In genomic region chr14:49769171-49769570, GRCh38 we compare ENCODE assay signal across 8 cellular contexts. TPM values are rescaled to one million over a fixed set of nuclear protein-coding genes. Genes with fewer than 3 reads are reported as not detected.
DNase-seq lines count a peak whose midpoint lies in the region; ATAC-seq, FAIRE-seq and TF ChIP-seq lines count a peak whose summit lies in the region.

No MANE protein-coding gene starts in this region.

- H3K36me3 ChIP-seq in PC-9 (ENCODE audit: low read depth) (peaks cover 9% of the 10 kb centered on the region), H1 (ENCODE audit: control insufficient read depth in 2 of 4, insufficient read depth in 4 of 4, low read length in 3 of 4) (peaks cover 0 to 12% (median under 1%) of the 10 kb centered on the region in 4 experiments; a peak in 2 of 8 replicates)

- POLR2A ChIA-PET in PC-9 (lab: Charles Lee; ENCODE audit: unreplicated experiment) (interaction anchor here (0.6 to 1.1 kb wide), 5 partner anchors 93 to 308 kb away, joined by 3 to 10 read pairs (median 6); partner anchors contain the start of gene RPL36AL), H1 (lab: Charles Lee; ENCODE audit: partially characterized antibody) (interaction anchor here (1.1 to 3.5 kb wide), 9 partner anchors 7 to 347 kb away, joined by 3 to 30 read pairs (median 13); partner anchors contain the start of genes DNAAF2, KLHDC1, NEMF and POLE2)

- peak overlapping the region; percentile 97; the same call in 1 of the 2 replicates for H4K8ac ChIP-seq in H1 (ENCODE audit: extremely low read depth, insufficient read depth, low read length)

- H2BK120ac ChIP-seq in H1 (replicated peaks; ENCODE audit: low read depth, low read length) = no peak overlapping the region

- intact Hi-C loops in PC-9 (cut with micrococcal nuclease; ENCODE audit: unreplicated experiment) = loop anchor here (1.0 kb wide), 1 partner anchor 135 kb away; no protein-coding TSS in a partner anchor

- H4K91ac ChIP-seq in H1 (replicated peaks; ENCODE audit: insufficient read length, low read length) = no peak overlapping the region

- no peak for FAIRE-seq in H1 (lab: Jason Lieb, UNC)

- BruUV-seq in PC-9 (replicated peaks; lab: Mats Ljungman, UMichigan) = TSS peak; percentile 45

- H3K9me2 ChIP-seq in PC-9 (ENCODE audit: insufficient read depth) = no peaks in the 10 kb centered on the region

- no peak overlapping the region for H3K14ac ChIP-seq in H1 (ENCODE audit: insufficient read length)

- no peak overlapping the region for H3K56ac ChIP-seq in H1 (replicated peaks; ENCODE audit: insufficient read length, low read depth, low read length)

- peaks cover 9% of the 10 kb centered on the region; the same call in 1 of the 2 replicates for H3K79me1 ChIP-seq in H1 (ENCODE audit: low read depth, low read length)

- CTCF ChIA-PET in PC-9 (lab: Charles Lee) = no interaction called here
- CTCF ChIA-PET in H1 (lab: Charles Lee; ENCODE audit: partially characterized antibody) = interaction anchor here (0.6 to 2.8 kb wide), 7 partner anchors 19 to 134 kb away, joined by 3 to 16 read pairs (median 4); partner anchors contain the start of genes DNAAF2, NEMF and POLE2

- peaks cover 36% of the 10 kb centered on the region for H3K4me1 ChIP-seq in PC-9 (replicated peaks; ENCODE audit: insufficient read depth)
- peaks cover 2 to 13% (median 3%) of the 10 kb centered on the region in 4 experiments; a peak in 4 of 7 replicates for H3K4me1 ChIP-seq in H1 (replicated peaks in 1 of 4; ENCODE audit: control insufficient read depth in 3 of 4, insufficient read depth in 4 of 4, low read length in 3 of 4)

- H3K9me3 Mint-ChIP-seq in nephron = no peaks in the 10 kb centered on the region

- H4K5ac ChIP-seq in H1 (ENCODE audit: insufficient read length, low read depth, low read length) = no peak overlapping the region

- peak overlapping the region; percentile 97 to 100 (median 100) for H3K27ac Mint-ChIP-seq in nephron

- DNase-seq in PC-9 (peak; percentile 34 to 65), H1 (ENCODE audit: low read depth in 1 of 2, low spot score in 2 of 2) (no peak), NCI-H128 (lab: John Stamatoyannopoulos, UW; ENCODE audit: unreplicated experiment) (no peak), putamen (ENCODE audit: low spot score) (no peak), NCI-H2171 (lab: John Stamatoyannopoulos, UW) (no peak)

- no peak for TF ChIP-seq EP300 in H1 (IDR thresholded peaks at IDR 0.05; ENCODE audit: borderline replicate concordance in 1 of 2, low read depth in 2 of 2, low read length in 2 of 2)

- H3K36me3 Mint-ChIP-seq in nephron (ENCODE audit: low read depth) = peaks cover 16% of the 10 kb centered on the region

- no peak for TF ChIP-seq RAD21 in H1 (IDR thresholded peaks at IDR 0.05 in 1 of 2, conservative IDR thresholded peaks at IDR 0.05 in 1 of 2; ENCODE audit: low read depth in 2 of 2, low read length in 2 of 2)

- H3K4ac ChIP-seq in H1 (replicated peaks; ENCODE audit: insufficient read length, low read depth, low read length) = no peak overlapping the region

- H3K79me2 ChIP-seq in PC-9 (ENCODE audit: low read depth) = peaks cover 46% of the 10 kb centered on the region
- H3K79me2 ChIP-seq in H1 (ENCODE audit: control insufficient read depth in 1 of 2, insufficient read depth in 2 of 2, low read length in 2 of 2) = peaks cover 0 to 23% of the 10 kb centered on the region in 2 experiments; a peak in 3 of 4 replicates

- peak overlapping the region; percentile 84 for H3K4me2 ChIP-seq in PC-9
- peak overlapping the region; percentile 88 to 90 for H3K4me2 ChIP-seq in H1 (ENCODE audit: insufficient read depth in 1 of 2, low read depth in 2 of 2, low read length in 2 of 2)

- WGBS in H1 (ENCODE audit: extremely low coverage in 1 of 2, insufficient coverage in 1 of 2, insufficient read length in 1 of 2, insufficient replicate concordance in 2 of 2, low coverage in 1 of 2, low lambda C conversion rate in 2 of 2, missing lambda C conversion rate in 1 of 2), 2 experiments = 75% methylated on average over 6 of the region's 6 CpGs; no CpG with 5 or more reads in 1 of the 2 experiments

- peaks cover 45% of the 10 kb centered on the region for H3F3A ChIP-seq in PC-9 (ENCODE audit: insufficient read depth, low read depth)

- ATAC-seq in HG03135 (IDR thresholded peaks at IDR 0.05; ENCODE audit: unreplicated experiment) = no peak

- H3K23ac ChIP-seq in H1 (ENCODE audit: insufficient read length) = no peak overlapping the region

- no peak overlapping the region; the same call in 1 of the 2 replicates for H2BK12ac ChIP-seq in H1 (ENCODE audit: low read depth, low read length)

- no peak overlapping the region for H2BK20ac ChIP-seq in H1 (ENCODE audit: low read length)

- peaks cover 33% of the 10 kb centered on the region for H3K4me1 Mint-ChIP-seq in nephron

- peak overlapping the region; percentile 77; the same call in 1 of the 2 replicates for H2AK5ac ChIP-seq in H1 (ENCODE audit: low read depth, low read length)

- no peaks in the 10 kb centered on the region for H3K27me3 Mint-ChIP-seq in nephron (ENCODE audit: low read depth)

- TF ChIP-seq CTCF in PC-9 (conservative IDR thresholded peaks at IDR 0.05) = no peak
- no peak for TF ChIP-seq CTCF in H1 (IDR thresholded peaks at IDR 0.05; ENCODE audit: control extremely low read depth in 1 of 3, insufficient read depth in 1 of 3, low read depth in 1 of 3, low read length in 3 of 3)
- no peak for TF ChIP-seq CTCF in nephron (IDR thresholded peaks at IDR 0.05; ENCODE audit: unreplicated experiment in 3 of 3)

- H3K4me3 ChIP-seq in GM08714 (ENCODE audit: low read length) (peak overlapping the region; percentile 78), PC-9 (peak overlapping the region; percentile 100), H1 (ENCODE audit: extremely low read depth in 1 of 4, insufficient read depth in 2 of 4, low read depth in 3 of 4, low read length in 4 of 4) (peak overlapping the region; percentile 69 to 98 (median 93))

- H3K4me3 Mint-ChIP-seq in nephron = peak overlapping the region; percentile 86 to 99 (median 99)

- peak in 1 of 2 experiments; percentile 7; a peak in 1 of 3 replicates for TF ChIP-seq POLR2A in H1 (IDR thresholded peaks at IDR 0.05; ENCODE audit: control extremely low read depth in 1 of 2, low read depth in 2 of 2, low read length in 2 of 2)

- H3K18ac ChIP-seq in H1 (ENCODE audit: extremely low read depth, low read length) = no peak overlapping the region

- H3K27me3 ChIP-seq in PC-9 (ENCODE audit: insufficient read depth, low read depth) = no peaks in the 10 kb centered on the region
- H3K27me3 ChIP-seq in H1 (replicated peaks in 1 of 4; ENCODE audit: control insufficient read depth in 3 of 4, extremely low read depth in 1 of 4, insufficient read depth in 3 of 4, low read length in 3 of 4) = no peaks in the 10 kb centered on the region

- H3K27ac ChIP-seq in PC-9 = peak overlapping the region; percentile 84
- no peak overlapping the region; the same call in 1 of the 2 replicates for H3K27ac ChIP-seq in H1 (ENCODE audit: low read depth, low read length)

- H4K20me1 ChIP-seq in PC-9 (ENCODE audit: insufficient read depth) = peaks cover 11% of the 10 kb centered on the region; the same call in 1 of the 2 replicates
- H4K20me1 ChIP-seq in H1 (replicated peaks in 1 of 2; ENCODE audit: control insufficient read depth in 1 of 2, insufficient read depth in 2 of 2, low read length in 2 of 2) = no peaks in the 10 kb centered on the region

- H3K9me3 ChIP-seq in PC-9 (ENCODE audit: insufficient read depth, low read depth) (no peaks in the 10 kb centered on the region), H1 (ENCODE audit: insufficient read depth in 2 of 2, low read depth in 1 of 2, low read length in 1 of 2) (no peaks in the 10 kb centered on the region)

- H3K23me2 ChIP-seq in H1 (ENCODE audit: low read depth, low read length) = peaks cover 9% of the 10 kb centered on the region

- H3K9ac ChIP-seq in H1 (replicated peaks in 1 of 4; ENCODE audit: extremely low read depth in 1 of 4, low read depth in 3 of 4, low read length in 3 of 4) = peak overlapping the region; percentile 54 to 99 (median 97)

- no peak overlapping the region for H2BK15ac ChIP-seq in H1 (ENCODE audit: low read length)

- H2BK5ac ChIP-seq in H1 (ENCODE audit: low read depth, low read length) = peak overlapping the region; percentile 3; the same call in 1 of the 2 replicates

- H2AFZ ChIP-seq in PC-9 (peak overlapping the region; percentile 99; the same call in 1 of the 2 replicates), H1 (ENCODE audit: low read length) (no peak overlapping the region)

TF ChIP-seq in H1, 55 proteins besides CTCF, POLR2A, EP300 and RAD21:
- TF ChIP-seq HDAC2 (IDR thresholded peaks at IDR 0.05; ENCODE audit: borderline replicate concordance in 1 of 2, low read depth in 2 of 2, low read length in 2 of 2) (no peak), SUZ12 (IDR thresholded peaks at IDR 0.05; ENCODE audit: low read length) (no peak), KDM4A (IDR thresholded peaks at IDR 0.05; ENCODE audit: low read depth, low read length, severe bottlenecking) (no peak), BACH1 (IDR thresholded peaks at IDR 0.05; ENCODE audit: low read length) (no peak), NANOG (IDR thresholded peaks at IDR 0.05; ENCODE audit: insufficient read depth, low read depth, low read length, poor library complexity, severe bottlenecking) (no peak), RFX5 (IDR thresholded peaks at IDR 0.05; ENCODE audit: borderline replicate concordance, low read depth, low read length) (no peak), TAF1 (IDR thresholded peaks at IDR 0.05; ENCODE audit: low read depth, low read length) (no peak), TCF12 (IDR thresholded peaks at IDR 0.05; ENCODE audit: low read depth, low read length) (no peak), SAP30 (IDR thresholded peaks at IDR 0.05; ENCODE audit: insufficient read depth, insufficient replicate concordance, low read length) (no peak), KDM5A (IDR thresholded peaks at IDR 0.05; ENCODE audit: low read length) (no peak)
- TF ChIP-seq, protein P1, sequence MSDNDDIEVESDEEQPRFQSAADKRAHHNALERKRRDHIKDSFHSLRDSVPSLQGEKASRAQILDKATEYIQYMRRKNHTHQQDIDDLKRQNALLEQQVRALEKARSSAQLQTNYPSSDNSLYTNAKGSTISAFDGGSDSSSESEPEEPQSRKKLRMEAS (IDR thresholded peaks at IDR 0.05) = no peak

RNA-seq across cellular contexts. Expression of gene KLHDC2, which starts 1.2 kb away (rescaled TPM):
- 45.3 and 45.8 TPM in 2 replicates for total RNA-seq in PC-9 (2021)
- total RNA-seq in H1 (2021; fragmentation: NEBNext Ultra II Directional; extraction: Animal tissue kit (Norgen Biotek cat#: 25700)) = 43.4 and 47.3 TPM in 2 replicates
- polyA plus RNA-seq in H1 (2011; rRNA removed) = 24.7 and 32.9 TPM in 2 replicates
- polyA plus RNA-seq in H1 (2011; cell fraction: cytosol; rRNA removed) = 34.9 TPM
- polyA plus RNA-seq in H1 (2011; cell fraction: nucleus; rRNA removed) = 31.7 TPM
- polyA plus RNA-seq in H1 (2012, experiment 1 of 2) = 38.5 to 47.4 TPM (median 39.5 TPM) in 4 replicates
- polyA plus RNA-seq in H1 (2012, experiment 2 of 2) = 12.6 TPM
- polyA plus RNA-seq in H1 (2013, experiment 1 of 2) = 20.1 TPM
- polyA plus RNA-seq in H1 (2013, experiment 2 of 2) = 20.8 TPM
- 39.5 and 50.9 TPM in 2 replicates for polyA minus RNA-seq in H1 (2011; rRNA and poly(A)+ RNA removed)
- polyA minus RNA-seq in H1 (2011; cell fraction: cytosol; rRNA and poly(A)+ RNA removed) = 28.8 TPM
- 54.4 TPM for polyA minus RNA-seq in H1 (2011; cell fraction: nucleus; rRNA and poly(A)+ RNA removed)

Comparison
In these comparisons a context has a peak if more than half of its experiments do, and no peak if none do; other contexts are left out.
1. DNase-seq: peak in PC-9 (2 of 2); none in H1 (0 of 2), NCI-H128 (single experiment), putamen (single experiment) and NCI-H2171 (single experiment).
2. Peak in every context shown above with its lines, with median percentiles within 50 percentile points of each other: H3K4me3 ChIP-seq.